Comparison of ENCODE assay signal across 8 cellular contexts in the genomic region with DNA sequence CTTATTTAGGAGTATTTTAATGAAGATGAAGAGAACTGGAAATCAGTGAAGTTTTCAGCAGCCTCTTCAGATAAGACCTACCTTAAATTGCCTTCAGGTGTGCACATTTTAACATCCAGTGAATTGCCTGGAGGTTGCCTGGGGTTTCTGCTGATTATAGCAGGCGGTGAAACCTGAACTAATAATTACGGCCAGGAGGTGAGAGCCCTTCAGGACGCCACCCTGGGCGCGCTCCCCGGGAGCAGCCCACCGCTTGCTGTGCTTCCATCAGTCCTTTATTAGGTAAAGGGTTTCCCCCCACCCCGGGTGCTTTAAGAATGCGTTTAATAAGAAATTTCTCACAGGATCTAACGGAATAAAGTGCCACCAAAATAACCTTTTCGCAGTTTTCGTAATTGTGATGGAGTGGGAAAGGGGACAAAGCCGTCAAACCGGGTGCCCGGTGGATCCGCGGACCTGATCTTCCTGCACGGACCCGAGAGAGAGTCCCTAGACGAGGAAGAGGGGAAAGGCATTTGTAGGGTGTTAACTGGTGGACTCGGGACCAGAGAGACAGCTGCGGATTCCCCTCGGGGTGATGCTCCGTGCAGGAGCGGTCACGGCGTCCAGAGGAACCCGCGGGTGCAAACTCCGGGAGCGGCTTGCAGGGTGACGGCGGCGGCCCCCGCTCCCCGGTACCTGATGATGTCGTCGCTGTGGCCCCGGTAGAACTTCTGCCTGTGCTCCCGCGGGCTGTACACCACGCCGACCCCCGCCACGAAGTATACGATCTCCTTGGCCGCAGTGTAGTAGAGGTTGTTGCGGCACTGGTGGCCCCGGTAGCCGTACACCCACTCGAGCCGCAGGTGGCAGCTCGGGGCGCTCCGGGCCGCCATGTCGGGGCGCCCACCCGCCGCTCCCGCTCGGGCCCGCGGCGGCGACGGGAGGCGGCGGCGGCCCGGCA. TPM values are rescaled to one million over a fixed set of nuclear protein-coding genes. Genes with fewer than 3 reads are reported as not detected.
A peak's percentile ranks its signal among the peaks of the same experiment; 100 is the strongest.
DNase-seq lines count a peak whose midpoint lies in the region; ATAC-seq and TF ChIP-seq lines count a peak whose summit lies in the region.

No MANE protein-coding gene starts in this region.

- H4K5ac ChIP-seq in IMR-90 (ENCODE audit: low read depth, low read length) = no peak overlapping the region

- H2BK15ac ChIP-seq in IMR-90 (ENCODE audit: low read depth, low read length) = no peak overlapping the region; the same call in 2 of the 3 replicates

- peak overlapping the region; percentile 53; the same call in 1 of the 2 replicates for H3K9ac ChIP-seq in IMR-90 (ENCODE audit: low read depth, low read length)

- CTCF ChIA-PET in IMR-90 (lab: Yijun Ruan, JAX) = interaction anchor here (0.5 to 1.4 kb wide), 4 partner anchors 27 to 231 kb away, joined by 4 to 8 read pairs (median 4); no protein-coding TSS in a partner anchor
- CTCF ChIA-PET in activated CD4-positive, alpha-beta T cell treated with anti-CD3 and anti-CD28 coated beads, Interleukin-2, amount 10 ng/mL, durations not matched to agents 7 days and 5 days (lab: Charles Lee) = interaction anchor here (0.6 kb wide), 1 partner anchor 33 kb away, joined by 3 read pairs; no protein-coding TSS in a partner anchor

- in situ Hi-C loops in IMR-90 (cut with MboI; ENCODE audit: low sequenced_read_pairs) = no loop called here

- 0 out of 2 replicates have a peak overlapping the region, but pooled peaks have one; percentile 20 for H4K91ac ChIP-seq in IMR-90 (ENCODE audit: insufficient read depth, low read depth, low read length)

- BruUV-seq in IMR-90 (replicated peaks; lab: Mats Ljungman, UMichigan) = no TSS peak

- H4K20me1 ChIP-seq in IMR-90 (ENCODE audit: insufficient read depth, low read length) = no peaks in the 10 kb centered on the region

- H2BK5ac ChIP-seq in IMR-90 (ENCODE audit: low read depth, low read length, poor library complexity, severe bottlenecking) = peak overlapping the region; percentile 75

- DNase-seq in NCI-H1436 (lab: John Stamatoyannopoulos, UW) (peak; percentile 16), NCI-H1436 treated with DMSO at 0.1 percent for 48 hours (lab: John Stamatoyannopoulos, UW) (no peak), IMR-90 (no peak), upper lobe of right lung (peak; percentile 73)
- DNase-seq in activated CD4-positive, alpha-beta T cell treated with anti-CD3 and anti-CD28 coated beads, Interleukin-2, amount 10 ng/mL, durations not matched to agents 7 days and 5 days = no peak
- DNase-seq in natural killer cell treated with Interleukin-12 subunit alpha and Interleukin-12 subunit beta and Interleukin-15 and Interleukin-18, amount 100 ng/mL, for 72 hours (ENCODE audit: low spot score) = no peak

- peak overlapping the region; percentile 99 for H2AFZ ChIP-seq in IMR-90 (replicated peaks; ENCODE audit: low read length, poor library complexity)

- WGBS in IMR-90 (ENCODE audit: extremely low coverage in 2 of 2, insufficient read length in 1 of 2), 2 experiments = 2% methylated on average over 31 of the region's 71 CpGs; no CpG with 5 or more reads in 1 of the 2 experiments

- H3K79me1 ChIP-seq in IMR-90 (ENCODE audit: low read depth in 1 of 2, low read length in 2 of 2) = peaks cover 0 to 24% of the 10 kb centered on the region in 2 experiments; a peak in 2 of 4 replicates

- H3K27ac Mint-ChIP-seq in activated CD4-positive, alpha-beta T cell treated with anti-CD3 and anti-CD28 coated beads, Interleukin-2, amount 10 ng/mL, durations not matched to agents 7 days and 5 days = peak overlapping the region; percentile 81
- H3K27ac Mint-ChIP-seq in natural killer cell treated with Interleukin-12 subunit alpha and Interleukin-12 subunit beta and Interleukin-15 and Interleukin-18, amount 100 ng/mL, for 72 hours = peak overlapping the region; percentile 23 to 73

- H3K27ac ChIP-seq in IMR-90 (ENCODE audit: insufficient read depth, low read length) (peak overlapping the region; percentile 39; the same call in 1 of the 2 replicates), upper lobe of right lung (peak overlapping the region; percentile 55)

- peak overlapping the region; percentile 35 for H2BK20ac ChIP-seq in IMR-90 (ENCODE audit: low read depth, low read length)

- peaks cover 3% of the 10 kb centered on the region; the same call in 1 of the 2 replicates for H3K9me1 ChIP-seq in IMR-90 (ENCODE audit: insufficient read depth, low read length)

- H3K4me1 ChIP-seq in IMR-90 (ENCODE audit: control insufficient read depth, insufficient read depth, low read length) (0 out of 2 replicates have a peak, but pooled peaks cover 1% of the 10 kb centered on the region), upper lobe of right lung (peaks cover 9% of the 10 kb centered on the region)

- H3K9me3 ChIP-seq in IMR-90 (ENCODE audit: control insufficient read depth, insufficient read depth, low read length) (no peaks in the 10 kb centered on the region), upper lobe of right lung (no peaks in the 10 kb centered on the region)

- no peak overlapping the region; the same call in 1 of the 2 replicates for H2AK5ac ChIP-seq in IMR-90 (ENCODE audit: low read depth, low read length)

- intact Hi-C loops in IMR-90 (cut with micrococcal nuclease) (loop anchor here (1.0 to 2.0 kb wide), 3 partner anchors 27 to 203 kb away; no protein-coding TSS in a partner anchor), upper lobe of right lung (cut with DNase I) (no loop called here)

- H3K4me2 ChIP-seq in IMR-90 (ENCODE audit: low read depth, low read length) = peak overlapping the region; percentile 76

- H3K27me3 ChIP-seq in IMR-90 (ENCODE audit: control insufficient read depth, insufficient read depth, low read length) = no peaks in the 10 kb centered on the region; the same call in 1 of the 2 replicates
- H3K27me3 ChIP-seq in upper lobe of right lung = peaks cover 7% of the 10 kb centered on the region

- H3K4ac ChIP-seq in IMR-90 (ENCODE audit: low read depth, low read length) = peak overlapping the region; percentile 85

- ATAC-seq in IMR-90 (ENCODE audit: low read depth) = peak; percentile 2; the same call in 1 of the 2 replicates
- ATAC-seq in esophagus mucosa = peak; percentile 30
- ATAC-seq in natural killer cell treated with Interleukin-12 subunit alpha and Interleukin-12 subunit beta and Interleukin-15 and Interleukin-18, amount 100 ng/mL, for 72 hours = peak in 1 of 2 donors; percentile 10
- ATAC-seq in upper lobe of right lung = peak; percentile 8
- no peak for ATAC-seq in GM18861 (IDR thresholded peaks at IDR 0.05; ENCODE audit: unreplicated experiment)

- dilution Hi-C loops in IMR-90 (cut with HindIII; ENCODE audit: low sequenced_read_pairs, unreplicated experiment) = no loop called here

- H3K23ac ChIP-seq in IMR-90 (ENCODE audit: low read depth, low read length) = peak overlapping the region; percentile 94

- TF ChIP-seq CTCF in IMR-90 (conservative IDR thresholded peaks at IDR 0.05; ENCODE audit: low read depth, low read length) = no peak
- no peak for TF ChIP-seq CTCF in upper lobe of right lung (IDR thresholded peaks at IDR 0.05)

- peaks cover 1% of the 10 kb centered on the region for H3K9me3 Mint-ChIP-seq in activated CD4-positive, alpha-beta T cell treated with anti-CD3 and anti-CD28 coated beads, Interleukin-2, amount 10 ng/mL, durations not matched to agents 7 days and 5 days
- H3K9me3 Mint-ChIP-seq in natural killer cell treated with Interleukin-12 subunit alpha and Interleukin-12 subunit beta and Interleukin-15 and Interleukin-18, amount 100 ng/mL, for 72 hours = no peaks in the 10 kb centered on the region

- H3K27me3 Mint-ChIP-seq in activated CD4-positive, alpha-beta T cell treated with anti-CD3 and anti-CD28 coated beads, Interleukin-2, amount 10 ng/mL, durations not matched to agents 7 days and 5 days = peaks cover 11% of the 10 kb centered on the region
- peaks cover 9 to 27% of the 10 kb centered on the region in 2 donors for H3K27me3 Mint-ChIP-seq in natural killer cell treated with Interleukin-12 subunit alpha and Interleukin-12 subunit beta and Interleukin-15 and Interleukin-18, amount 100 ng/mL, for 72 hours

- H3K56ac ChIP-seq in IMR-90 (ENCODE audit: extremely low read depth, insufficient read depth, low read length) = 0 out of 2 replicates have a peak overlapping the region, but pooled peaks have one; percentile 21

- H2BK120ac ChIP-seq in IMR-90 (ENCODE audit: low read depth, low read length) = peak overlapping the region; percentile 64

- TF ChIP-seq RAD21 in IMR-90 (IDR thresholded peaks at IDR 0.05; ENCODE audit: low read length) = no peak

- H3K36me3 Mint-ChIP-seq in activated CD4-positive, alpha-beta T cell treated with anti-CD3 and anti-CD28 coated beads, Interleukin-2, amount 10 ng/mL, durations not matched to agents 7 days and 5 days (ENCODE audit: low read depth) = peaks cover 1% of the 10 kb centered on the region
- peaks cover 8% of the 10 kb centered on the region for H3K36me3 Mint-ChIP-seq in natural killer cell treated with Interleukin-12 subunit alpha and Interleukin-12 subunit beta and Interleukin-15 and Interleukin-18, amount 100 ng/mL, for 72 hours

- peaks cover 20% of the 10 kb centered on the region for H3K4me1 Mint-ChIP-seq in activated CD4-positive, alpha-beta T cell treated with anti-CD3 and anti-CD28 coated beads, Interleukin-2, amount 10 ng/mL, durations not matched to agents 7 days and 5 days
- H3K4me1 Mint-ChIP-seq in natural killer cell treated with Interleukin-12 subunit alpha and Interleukin-12 subunit beta and Interleukin-15 and Interleukin-18, amount 100 ng/mL, for 72 hours (ENCODE audit: low read depth in 2 of 2) = peaks cover 6 to 15% of the 10 kb centered on the region in 2 donors

- POLR2A ChIA-PET in IMR-90 (lab: Charles Lee; ENCODE audit: unreplicated experiment) = no interaction called here
- POLR2A ChIA-PET in activated CD4-positive, alpha-beta T cell treated with anti-CD3 and anti-CD28 coated beads, Interleukin-2, amount 10 ng/mL, durations not matched to agents 7 days and 5 days (lab: Charles Lee) = interaction anchor here (0.7 kb wide), 1 partner anchor 51 kb away, joined by 3 read pairs; no protein-coding TSS in a partner anchor

- peak overlapping the region; percentile 91 for H3K4me3 ChIP-seq in IMR-90 (ENCODE audit: insufficient read depth, low read depth, low read length)
- H3K4me3 ChIP-seq in upper lobe of right lung = peak overlapping the region; percentile 51

- TF ChIP-seq POLR2A in IMR-90 (IDR thresholded peaks at IDR 0.05; ENCODE audit: low read depth, low read length) = no peak

- H3K14ac ChIP-seq in IMR-90 (replicated peaks; ENCODE audit: low read depth, low read length) = peak overlapping the region; percentile 90

- H3K36me3 ChIP-seq in IMR-90 (ENCODE audit: control insufficient read depth, insufficient read depth, low read length) (no peaks in the 10 kb centered on the region), upper lobe of right lung (no peaks in the 10 kb centered on the region)

- H3K18ac ChIP-seq in IMR-90 (ENCODE audit: low read depth, low read length) = peak overlapping the region; percentile 2; the same call in 1 of the 2 replicates

- H2AK9ac ChIP-seq in IMR-90 (replicated peaks; ENCODE audit: low read depth, low read length, poor library complexity) = peak overlapping the region; percentile 93

- H3K4me3 Mint-ChIP-seq in activated CD4-positive, alpha-beta T cell treated with anti-CD3 and anti-CD28 coated beads, Interleukin-2, amount 10 ng/mL, durations not matched to agents 7 days and 5 days = peak overlapping the region; percentile 84
- peak overlapping the region; percentile 77 for H3K4me3 Mint-ChIP-seq in natural killer cell treated with Interleukin-12 subunit alpha and Interleukin-12 subunit beta and Interleukin-15 and Interleukin-18, amount 100 ng/mL, for 72 hours

- H4K8ac ChIP-seq in IMR-90 (ENCODE audit: low read depth in 2 of 2, low read length in 2 of 2) = peak overlapping the region; percentile 40 to 72; a peak in 2 of 4 replicates

RNA-seq across cellular contexts. Expression of a gene that starts 0.9 kb away (rescaled TPM):
- 22.2 and 34.7 TPM in 2 replicates for total RNA-seq in IMR-90 (2012; rRNA removed)
- 5.7 and 8.1 TPM in 2 replicates for polyA plus RNA-seq in IMR-90 (2012; rRNA removed)
- polyA plus RNA-seq in IMR-90 (2012; cell fraction: cytosol; rRNA removed) = 0.71 and 1.5 TPM in 2 replicates
- 2.3 and 18.3 TPM in 2 replicates for polyA plus RNA-seq in IMR-90 (2012; cell fraction: nucleus; rRNA removed; ENCODE audit: low replicate concordance)
- 1 to 10 TPM; 2.6 TPM for total RNA-seq in activated CD4-positive, alpha-beta T cell treated with anti-CD3 and anti-CD28 coated beads, Interleukin-2, amount 10 ng/mL, durations not matched to agents 7 days and 5 days
- 1.4 TPM for total RNA-seq in esophagus mucosa
- 10 to 100 TPM in 1 of 2 donors, 1 to 10 TPM in 1; 4.0 to 12.3 TPM for total RNA-seq in natural killer cell treated with Interleukin-12 subunit alpha and Interleukin-12 subunit beta and Interleukin-15 and Interleukin-18, amount 100 ng/mL, for 72 hours
- 2.3 TPM for total RNA-seq in upper lobe of right lung

RNA-seq across cellular contexts. Expression of a gene that starts 32.6 kb away (rescaled TPM):
- total RNA-seq in IMR-90 (2012; rRNA removed) (48.0 and 48.9 TPM in 2 replicates), esophagus mucosa (12.8 TPM), upper lobe of right lung (11.5 TPM)
- 75.9 and 84.2 TPM in 2 replicates for polyA plus RNA-seq in IMR-90 (2012; rRNA removed)
- 21.1 and 38.5 TPM in 2 replicates for polyA plus RNA-seq in IMR-90 (2012; cell fraction: cytosol; rRNA removed)
- polyA plus RNA-seq in IMR-90 (2012; cell fraction: nucleus; rRNA removed; ENCODE audit: low replicate concordance) = 29.6 and 115 TPM in 2 replicates
- 1 to 10 TPM in 1 of 2 experiments, under 1 TPM in 1; 0.79 to 1.5 TPM for total RNA-seq in activated CD4-positive, alpha-beta T cell treated with anti-CD3 and anti-CD28 coated beads, Interleukin-2, amount 10 ng/mL, durations not matched to agents 7 days and 5 days
- 1 to 10 TPM; 1.9 to 4.2 TPM for total RNA-seq in natural killer cell treated with Interleukin-12 subunit alpha and Interleukin-12 subunit beta and Interleukin-15 and Interleukin-18, amount 100 ng/mL, for 72 hours

Comparison
In these comparisons a context has a peak if more than half of its experiments do, and no peak if none do; other contexts are left out.
1. DNase-seq: peak in NCI-H1436 (single experiment) and upper lobe of right lung (single experiment); none in NCI-H1436 treated with DMSO at 0.1 percent for 48 hours (single experiment), IMR-90 (single experiment), activated CD4-positive, alpha-beta T cell treated with anti-CD3 and anti-CD28 coated beads, Interleukin-2, amount 10 ng/mL, durations not matched to agents 7 days and 5 days (single experiment) and natural killer cell treated with Interleukin-12 subunit alpha and Interleukin-12 subunit beta and Interleukin-15 and Interleukin-18, amount 100 ng/mL, for 72 hours (single experiment).